ENCODE assay signal across 9 cellular contexts in genomic region chr4:112060212-112060611, GRCh38.
DNase-seq lines count a peak whose midpoint lies in the region; ATAC-seq and TF ChIP-seq lines count a peak whose summit lies in the region.
"Had no signal": no experiment of that assay in that cellular context is flagged by ENCODE, and none has a peak within 500 bp of the region (broad histone marks: within the 10 kb centered on the region; RNA-seq: fewer than 3 reads in every experiment).

No MANE protein-coding gene starts in this region.

- H3K4me3 ChIP-seq in AG10803 (ENCODE audit: low read length) (no peak overlapping the region), OCI-LY1 (ENCODE audit: low read depth, low read length, poor library complexity, severe bottlenecking) (no peak overlapping the region), fibroblast of villous mesenchyme (ENCODE audit: low read depth, low read length) (no peak overlapping the region), heart left ventricle (no peak overlapping the region), gastrocnemius medialis (no peak overlapping the region)
- H3K4me3 ChIP-seq: SK-N-MC had no signal

- no peak overlapping the region for H2AFZ ChIP-seq in OCI-LY1 (ENCODE audit: low read length)

- in situ Hi-C loops in gastrocnemius medialis (cut with MboI; ENCODE audit: low sequenced_read_pairs in 4 of 4) = no loop called here

- no peaks in the 10 kb centered on the region for H4K20me1 ChIP-seq in OCI-LY1 (ENCODE audit: insufficient read depth, low read length)

- no peaks in the 10 kb centered on the region for H3K9me2 ChIP-seq in OCI-LY1 (ENCODE audit: low read depth, low read length)

- no peak overlapping the region for H3K4me2 ChIP-seq in OCI-LY1 (ENCODE audit: low read length)

- H3K9ac ChIP-seq in OCI-LY1 (ENCODE audit: low read length) = no peak overlapping the region

- H3F3A ChIP-seq in OCI-LY1 (ENCODE audit: insufficient read depth, low read length) = no peaks in the 10 kb centered on the region

- DNase-seq in AG10803 (ENCODE audit: low read depth) (peak; percentile 42), GM20000 (ENCODE audit: low spot score) (peak; percentile 15), fibroblast of villous mesenchyme (ENCODE audit: low read depth) (peak; percentile 41), GM19238 (ENCODE audit: insufficient read length, low spot score) (no peak), heart left ventricle (no peak), gastrocnemius medialis (no peak)

- intact Hi-C loops in heart left ventricle (cut with DNase I) (no loop called here), gastrocnemius medialis (cut with DNase I; ENCODE audit: low total_unique reads) (no loop called here)

- no peaks in the 10 kb centered on the region for H3K4me1 ChIP-seq in OCI-LY1 (ENCODE audit: insufficient read depth, low read length, severe bottlenecking)
- no peaks in the 10 kb centered on the region for H3K4me1 ChIP-seq in heart left ventricle
- H3K4me1 ChIP-seq in gastrocnemius medialis = no peaks in the 10 kb centered on the region

- ATAC-seq in heart left ventricle (no peak), gastrocnemius medialis (no peak), HG02678 (IDR thresholded peaks at IDR 0.05; ENCODE audit: unreplicated experiment) (no peak)

- no peak for TF ChIP-seq POLR2A in heart left ventricle (IDR thresholded peaks at IDR 0.05)
- no peak for TF ChIP-seq POLR2A in gastrocnemius medialis (IDR thresholded peaks at IDR 0.05)

- H3K27me3 ChIP-seq in OCI-LY1 (ENCODE audit: insufficient read depth, low read length) (no peaks in the 10 kb centered on the region), heart left ventricle (no peaks in the 10 kb centered on the region), gastrocnemius medialis (no peaks in the 10 kb centered on the region)

- TF ChIP-seq CTCF in AG10803 (conservative IDR thresholded peaks at IDR 0.05; ENCODE audit: low read length) = peak; percentile 68
- no peak for TF ChIP-seq CTCF in GM20000 (IDR thresholded peaks at IDR 0.05; ENCODE audit: extremely low read depth, missing control alignments)
- TF ChIP-seq CTCF in OCI-LY1 (IDR thresholded peaks at IDR 0.05; ENCODE audit: low read length) = peak; percentile 36; the same call in 1 of the 2 replicates
- peak; percentile 60 for TF ChIP-seq CTCF in fibroblast of villous mesenchyme (IDR thresholded peaks at IDR 0.05; ENCODE audit: insufficient read depth, low read depth, low read length)
- TF ChIP-seq CTCF in heart left ventricle (IDR thresholded peaks at IDR 0.05) = peak in 2 of 12 donors; percentile 11 to 21
- TF ChIP-seq CTCF in gastrocnemius medialis (IDR thresholded peaks at IDR 0.05 in 4 of 5, conservative IDR thresholded peaks at IDR 0.05 in 1 of 5) = peak in 1 of 5 experiments; percentile 15

- H3K9me3 ChIP-seq in OCI-LY1 (ENCODE audit: low read length) (no peaks in the 10 kb centered on the region), heart left ventricle (no peaks in the 10 kb centered on the region), gastrocnemius medialis (no peaks in the 10 kb centered on the region)

- H3K36me3 ChIP-seq in OCI-LY1 (ENCODE audit: insufficient read depth, low read length) (no peaks in the 10 kb centered on the region), heart left ventricle (no peaks in the 10 kb centered on the region), gastrocnemius medialis (no peaks in the 10 kb centered on the region)

- H3K79me2 ChIP-seq in OCI-LY1 (ENCODE audit: insufficient read depth, low read length) = no peaks in the 10 kb centered on the region

- H3K27ac ChIP-seq in OCI-LY1 (ENCODE audit: low read depth, low read length, poor library complexity, severe bottlenecking) (no peak overlapping the region), heart left ventricle (no peak overlapping the region), gastrocnemius medialis (no peak overlapping the region)
- H3K27ac ChIP-seq: SK-N-MC had no signal

Comparison
In these comparisons a context has a peak if more than half of its experiments do, and no peak if none do; other contexts are left out.
1. DNase-seq: peak in AG10803 (single experiment), GM20000 (single experiment) and fibroblast of villous mesenchyme (single experiment); none in GM19238 (single experiment), heart left ventricle (0 of 5) and gastrocnemius medialis (0 of 2).